ENCODE assay signal across 18 cellular contexts in genomic region chr10:133161486-133162051, GRCh38. TPM values are rescaled to one million over a fixed set of nuclear protein-coding genes. Genes with fewer than 3 reads are reported as not detected.
DNase-seq lines count a peak whose midpoint lies in the region; ATAC-seq and TF ChIP-seq lines count a peak whose summit lies in the region.
"Had no signal": no experiment of that assay in that cellular context is flagged by ENCODE, and none has a peak within 500 bp of the region (broad histone marks: within the 10 kb centered on the region; RNA-seq: fewer than 3 reads in every experiment).

No MANE protein-coding gene starts in this region.

- H3K36me3 ChIP-seq in lung (ENCODE audit: control insufficient read depth in 2 of 2, insufficient read depth in 2 of 2, low read length in 2 of 2): no peaks in the 10 kb centered on the region
- H3K36me3 ChIP-seq: tibial nerve had no signal

- H3K36me3 Mint-ChIP-seq in chondrocyte (ENCODE audit: low read depth): no peaks in the 10 kb centered on the region
- H3K36me3 Mint-ChIP-seq: T-cell had no signal

- peaks cover 25% of the 10 kb centered on the region for H3K27me3 Mint-ChIP-seq in chondrocyte (ENCODE audit: low read depth)

- H3K27ac Mint-ChIP-seq in chondrocyte (ENCODE audit: unreplicated experiment): no peak overlapping the region
- H3K27ac Mint-ChIP-seq: HFFc6, T-cell had no signal

- peak overlapping the region; percentile 5 for H3K4me3 ChIP-seq in lung
- H3K4me3 ChIP-seq: mucosa of descending colon had no signal

- H3K4me1 ChIP-seq in lung (ENCODE audit: control insufficient read depth in 2 of 2, insufficient read depth in 2 of 2, low read length in 2 of 2): peaks cover 0 to 9% of the 10 kb centered on the region in 2 donors

- TF ChIP-seq CTCF in chondrocyte (IDR thresholded peaks at IDR 0.05) (no peak), lung (IDR thresholded peaks at IDR 0.05; ENCODE audit: control extremely low read depth, extremely low read depth) (no peak)

- H3K4me1 Mint-ChIP-seq in chondrocyte (ENCODE audit: low read depth): no peaks in the 10 kb centered on the region

- no peaks in the 10 kb centered on the region for H3K9me3 Mint-ChIP-seq in chondrocyte (ENCODE audit: low read depth)
- H3K9me3 Mint-ChIP-seq: T-cell had no signal

- WGBS in lung, 2 donors: 43 to 55% methylated on average over 29 to 31 of the region's 31 CpGs

- no peaks in the 10 kb centered on the region for H3K27me3 ChIP-seq in lung (ENCODE audit: control insufficient read depth, insufficient read depth)

- H3K4me3 Mint-ChIP-seq in chondrocyte (ENCODE audit: unreplicated experiment): no peak overlapping the region

- H3K27ac ChIP-seq in lung (ENCODE audit: low read depth in 1 of 2, low read length in 1 of 2) (no peak overlapping the region), temporal lobe (ENCODE audit: low read depth, low read length) (peak overlapping the region; percentile 36)
- H3K27ac ChIP-seq: skin epidermis had no signal

- no peak for ATAC-seq in lung (ENCODE audit: insufficient read depth, low FRiP score)
- ATAC-seq: mucosa of descending colon, T-cell had no signal

- peak; percentile 49 for DNase-seq in activated effector memory CD4-positive, alpha-beta T cell treated with anti-CD3 and anti-CD28 coated beads, Interleukin-2, amount 50 U/mL, for 16 hours
- no peak for DNase-seq in activated effector memory CD4-positive, alpha-beta T cell treated with Interleukin-2 at 50 U/mL for 16 hours
- DNase-seq in chondrocyte (ENCODE audit: low spot score): peak; percentile 87
- DNase-seq in lung (ENCODE audit: low spot score): no peak
- DNase-seq in DMS153 treated with DMSO at 0.1 percent for 48 hours (lab: John Stamatoyannopoulos, UW; ENCODE audit: unreplicated experiment): no peak
- no peak for DNase-seq in mucosa of gallbladder (ENCODE audit: low spot score)
- no peak for DNase-seq in amygdala (lab: John Stamatoyannopoulos, UW)
- DNase-seq: activated CD4-positive, alpha-beta T cell treated with anti-CD3 and anti-CD28 coated beads, Interleukin-2, amount 50 U/mL, for 4 hours; activated naive CD4-positive, alpha-beta T cell treated with Interleukin-2 at 50 U/mL for 16 hours; DMS79; HFFc6; Kasumi-1; mucosa of descending colon; NCI-H2107; T-cell had no signal

- H3K9me3 ChIP-seq in lung (ENCODE audit: control insufficient read depth in 2 of 2, insufficient read depth in 1 of 2, low read length in 1 of 2): peaks cover 0 to 2% of the 10 kb centered on the region in 2 donors
- H3K9me3 ChIP-seq: mucosa of descending colon had no signal

RNA-seq across cellular contexts. Expression of gene KNDC1, which starts 1.6 kb away (rescaled TPM):
- total RNA-seq in chondrocyte (0.24 to 0.72 TPM (median 0.55 TPM) in 3 replicates), lung (10 to 100 TPM in 1 of 2 donors, 1 to 10 TPM in 1; 7.5 to 21.0 TPM), temporal lobe (9.8 TPM), mucosa of gallbladder (5.2 TPM)
- polyA plus RNA-seq in lung: 1 to 10 TPM; 3.2 to 5.9 TPM

Comparison
In these comparisons a context has a peak if more than half of its experiments do, and no peak if none do; other contexts are left out.
1. DNase-seq: peak in activated effector memory CD4-positive, alpha-beta T cell treated with anti-CD3 and anti-CD28 coated beads, Interleukin-2, amount 50 U/mL, for 16 hours (single experiment) and chondrocyte (single experiment); none in activated effector memory CD4-positive, alpha-beta T cell treated with Interleukin-2 at 50 U/mL for 16 hours (single experiment), lung (single experiment), DMS153 treated with DMSO at 0.1 percent for 48 hours (single experiment), mucosa of gallbladder (single experiment) and amygdala (0 of 56).